ENCODE assay signal across 16 cellular contexts in the genomic region with DNA sequence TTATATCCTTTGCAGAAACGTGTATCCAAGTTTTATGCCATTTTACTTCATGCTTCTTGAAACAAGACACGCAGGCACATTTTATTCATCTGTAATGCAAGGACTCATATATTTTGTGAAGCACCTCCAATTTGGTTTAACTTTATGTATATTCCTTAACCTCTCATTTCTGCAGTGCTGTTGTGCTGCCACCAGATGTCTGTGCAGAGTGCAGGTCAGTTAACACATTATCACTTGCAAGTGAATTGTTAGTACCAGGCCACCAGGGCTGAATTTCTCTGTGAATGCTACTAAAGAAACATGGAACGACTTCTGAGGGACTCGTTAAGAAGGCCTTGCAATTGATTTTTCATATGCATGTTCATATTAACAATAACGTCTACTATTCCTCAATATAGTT.
DNase-seq lines count a peak whose midpoint lies in the region; ATAC-seq and TF ChIP-seq lines count a peak whose summit lies in the region.
"Had no signal": no experiment of that assay in that cellular context is flagged by ENCODE, and none has a peak within 500 bp of the region (broad histone marks: within the 10 kb centered on the region; RNA-seq: fewer than 3 reads in every experiment).

No MANE protein-coding gene starts in this region.

- H3K4ac ChIP-seq in H9 (ENCODE audit: low read depth, low read length): no peak overlapping the region

- peaks cover 0 to 12% of the 10 kb centered on the region in 2 experiments; a peak in 3 of 5 replicates for H3K9me3 Mint-ChIP-seq in H9
- peaks cover 17% of the 10 kb centered on the region for H3K9me3 Mint-ChIP-seq in chondrocyte (ENCODE audit: low read depth)

- no peak overlapping the region for H2BK20ac ChIP-seq in H9 (ENCODE audit: low read depth, low read length, poor library complexity, severe bottlenecking)

- H3K18ac ChIP-seq in H9 (ENCODE audit: insufficient read length, low read depth, low read length): no peak overlapping the region

- H3K27ac ChIP-seq in H9 (ENCODE audit: insufficient read length, low read depth, low read length): no peak overlapping the region
- H3K27ac ChIP-seq: pancreas, SK-N-MC had no signal

- ATAC-seq in HG02870 (IDR thresholded peaks at IDR 0.05; ENCODE audit: unreplicated experiment): no peak
- ATAC-seq: pancreas had no signal

- no peak overlapping the region for H3K14ac ChIP-seq in H9 (ENCODE audit: insufficient read depth, low read length)

- H3K9ac ChIP-seq in H9 (ENCODE audit: extremely low read depth, insufficient read length, low read length): no peak overlapping the region

- no peaks in the 10 kb centered on the region for H4K20me1 ChIP-seq in H9 (ENCODE audit: control insufficient read depth, insufficient read depth, insufficient read length)

- no peak overlapping the region for H3K4me2 ChIP-seq in H9 (ENCODE audit: insufficient read depth, insufficient read length, low read length)

- H2BK5ac ChIP-seq in H9 (ENCODE audit: insufficient read length, low read length): no peak overlapping the region

- H3K36me3 Mint-ChIP-seq in H9 (ENCODE audit: insufficient read depth in 1 of 3, low read depth in 3 of 3) (peaks cover 4 to 11% (median 5%) of the 10 kb centered on the region in 3 experiments; a peak in 3 of 7 replicates), chondrocyte (ENCODE audit: low read depth) (no peaks in the 10 kb centered on the region)

- DNase-seq in COR-L47 (lab: John Stamatoyannopoulos, UW) (peak; percentile 1), H9 (peak; percentile 29), RPMI8226 (peak; percentile 14), left kidney (ENCODE audit: low read depth, low spot score) (peak; percentile 2), HK-2 (ENCODE audit: unreplicated experiment) (no peak), chondrocyte (ENCODE audit: low spot score) (no peak)
- DNase-seq: cortex of kidney; kidney; NCI-H2081; NK-92 treated with Interleukin-12 subunit alpha and Interleukin-12 subunit beta, amount 100 ng/mL, for 24 hours; pancreas; small intestine; stimulated activated naive CD4-positive, alpha-beta T cell had no signal

- H3K4me3 Mint-ChIP-seq in H9 (no peak overlapping the region), chondrocyte (ENCODE audit: unreplicated experiment) (no peak overlapping the region)
- H3K4me3 Mint-ChIP-seq: B cell had no signal

- H3T11ph ChIP-seq in H9 (ENCODE audit: low read length): no peak overlapping the region

- no peaks in the 10 kb centered on the region for H3K23me2 ChIP-seq in H9 (ENCODE audit: insufficient read length, low read depth, low read length, poor library complexity, severe bottlenecking)

- no peak overlapping the region for H3K56ac ChIP-seq in H9 (ENCODE audit: insufficient read length, low read depth, low read length)

- H4K5ac ChIP-seq in H9 (ENCODE audit: insufficient read length, low read depth, low read length): no peak overlapping the region

- WGBS in H9 (ENCODE audit: extremely low coverage, insufficient read length, low lambda C conversion rate): no CpG with 5 or more reads among the region's 5 CpGs

- H2AK5ac ChIP-seq in H9 (ENCODE audit: insufficient read length, low read length): no peak overlapping the region

- H3K27me3 Mint-ChIP-seq in H9 (ENCODE audit: low read depth) (no peaks in the 10 kb centered on the region; the same call in 1 of the 2 replicates), chondrocyte (ENCODE audit: low read depth) (no peaks in the 10 kb centered on the region)
- H3K27me3 Mint-ChIP-seq: B cell had no signal

- H3K4me1 Mint-ChIP-seq in H9 (peaks cover 0 to 13% of the 10 kb centered on the region in 2 experiments; a peak in 3 of 4 replicates), chondrocyte (ENCODE audit: low read depth) (no peaks in the 10 kb centered on the region)
- H3K4me1 Mint-ChIP-seq: B cell had no signal

- H3K4me1 ChIP-seq in H9 (ENCODE audit: insufficient read depth, low read length): no peaks in the 10 kb centered on the region; the same call in 1 of the 2 replicates
- H3K4me1 ChIP-seq: pancreas had no signal

- no peaks in the 10 kb centered on the region for H3K27me3 ChIP-seq in H9 (ENCODE audit: insufficient read depth, low read length)
- H3K27me3 ChIP-seq: pancreas had no signal

- no peak overlapping the region for H4K8ac ChIP-seq in H9 (replicated peaks; ENCODE audit: insufficient read length, low read depth, low read length)

- no peak overlapping the region for H3K23ac ChIP-seq in H9 (ENCODE audit: insufficient read length, low read depth, low read length)

- H2BK120ac ChIP-seq in H9 (ENCODE audit: low read depth, low read length, poor library complexity, severe bottlenecking): no peak overlapping the region

- no peaks in the 10 kb centered on the region for H3K9me3 ChIP-seq in H9 (ENCODE audit: control insufficient read depth, low read depth, low read length)
- H3K9me3 ChIP-seq: pancreas had no signal

- peak; percentile 65 for TF ChIP-seq CTCF in H9 (conservative IDR thresholded peaks at IDR 0.05)
- no peak for TF ChIP-seq CTCF in chondrocyte (IDR thresholded peaks at IDR 0.05)

- no peaks in the 10 kb centered on the region for H3K79me2 ChIP-seq in H9 (ENCODE audit: insufficient read depth, low read length)

- H3K27ac Mint-ChIP-seq in H9 (no peak overlapping the region), chondrocyte (ENCODE audit: unreplicated experiment) (no peak overlapping the region)
- H3K27ac Mint-ChIP-seq: B cell had no signal

- no peaks in the 10 kb centered on the region for H3K79me1 ChIP-seq in H9 (ENCODE audit: insufficient read depth, low read depth, low read length, poor library complexity, severe bottlenecking)

- H2BK12ac ChIP-seq in H9 (ENCODE audit: insufficient read length, low read depth, low read length): no peak overlapping the region

- no peak overlapping the region for H2BK15ac ChIP-seq in H9 (ENCODE audit: low read depth, low read length)

- H4K91ac ChIP-seq in H9 (ENCODE audit: insufficient read length, low read depth, low read length): no peak overlapping the region

- no peak overlapping the region for H2AFZ ChIP-seq in H9 (ENCODE audit: low read length)

Comparison
In these comparisons a context has a peak if more than half of its experiments do, and no peak if none do; other contexts are left out.
1. DNase-seq: peak in COR-L47 (single experiment), H9 (single experiment), RPMI8226 (single experiment) and left kidney (single experiment); none in HK-2 (single experiment) and chondrocyte (single experiment).